Comparison of ENCODE assay signal across 18 cellular contexts in genomic region chr20:44856442-44856841, GRCh38. TPM values are rescaled to one million over a fixed set of nuclear protein-coding genes. Genes with fewer than 3 reads are reported as not detected.
DNase-seq lines count a peak whose midpoint lies in the region; ATAC-seq, FAIRE-seq and TF ChIP-seq lines count a peak whose summit lies in the region.
"Had no signal": no experiment of that assay in that cellular context is flagged by ENCODE, and none has a peak within 500 bp of the region (broad histone marks: within the 10 kb centered on the region; RNA-seq: fewer than 3 reads in every experiment).

No MANE protein-coding gene starts in this region.

- peaks cover 16% of the 10 kb centered on the region for H3K27me3 Mint-ChIP-seq in dendritic cell treated with granulocyte-macrophage colony-stimulating factor and Interleukin-4, amounts not matched to agents 40 ng/mL and 50 ng/mL, for 4 days
- peaks cover 0 to 9% (median 0%) of the 10 kb centered on the region in 3 donors for H3K27me3 Mint-ChIP-seq in naive B cell
- H3K27me3 Mint-ChIP-seq: CD4-positive, alpha-beta T cell had no signal

- no peaks in the 10 kb centered on the region for H3K36me3 Mint-ChIP-seq in dendritic cell treated with granulocyte-macrophage colony-stimulating factor and Interleukin-4, amounts not matched to agents 40 ng/mL and 50 ng/mL, for 4 days (ENCODE audit: low read depth)
- peaks cover 8 to 11% of the 10 kb centered on the region in 2 donors for H3K36me3 Mint-ChIP-seq in naive B cell

- H3K9ac ChIP-seq in HepG2 (ENCODE audit: insufficient read depth, low read depth, low read length), result no peak overlapping the region
- H3K9ac ChIP-seq: GM23248 had no signal

- H3K36me3 ChIP-seq in HepG2 (replicated peaks in 1 of 2; ENCODE audit: control insufficient read depth in 1 of 2, insufficient read depth in 2 of 2, low read length in 2 of 2) (no peaks in the 10 kb centered on the region), right lobe of liver (no peaks in the 10 kb centered on the region), ovary (no peaks in the 10 kb centered on the region)
- H3K36me3 ChIP-seq: BE2C, HAP-1, SJSA1 had no signal

- no peak overlapping the region for H2AFZ ChIP-seq in HepG2 (ENCODE audit: low read length)
- H2AFZ ChIP-seq: GM23248 had no signal

- TF ChIP-seq POLR2A in HepG2 (IDR thresholded peaks at IDR 0.05; ENCODE audit: insufficient read depth in 1 of 2, low read depth in 2 of 2, low read length in 2 of 2) (no peak), right lobe of liver (IDR thresholded peaks at IDR 0.05) (no peak), ovary (IDR thresholded peaks at IDR 0.05) (no peak)

- intact Hi-C loops in HepG2 (cut with micrococcal nuclease; ENCODE audit: unreplicated experiment) (no loop called here), right lobe of liver (cut with DNase I) (no loop called here), ovary (cut with DNase I) (no loop called here)
- intact Hi-C loops in dendritic cell treated with granulocyte-macrophage colony-stimulating factor and Interleukin-4, amounts not matched to agents 40 ng/mL and 50 ng/mL, for 4 days (cut with micrococcal nuclease), result no loop called here

- H3K27ac ChIP-seq in HepG2 (ENCODE audit: extremely low read length, insufficient read depth, low read length) (no peak overlapping the region), right lobe of liver (no peak overlapping the region), ovary (no peak overlapping the region)
- H3K27ac ChIP-seq: GM23248, SJSA1 had no signal

- ATAC-seq in HepG2 (peak; percentile 78), right lobe of liver (no peak), naive B cell (ENCODE audit: low read depth in 2 of 2) (no peak)
- ATAC-seq: GM12878 had no signal

- DNase-seq in HepG2 (ENCODE audit: low spot score), result peak; percentile 73
- DNase-seq in right lobe of liver, result no peak
- DNase-seq in naive B cell, result no peak
- DNase-seq in MV-4-11 (lab: John Stamatoyannopoulos, UW), result no peak
- DNase-seq in ovary, result no peak
- no peak for DNase-seq in midbrain (lab: John Stamatoyannopoulos, UW)
- DNase-seq: BE2C; CD4-positive, alpha-beta T cell; DMS153; GM23248; NCI-H1417; NCI-H1930; NCI-H226 had no signal

- peaks cover 22% of the 10 kb centered on the region for H3K9me3 Mint-ChIP-seq in dendritic cell treated with granulocyte-macrophage colony-stimulating factor and Interleukin-4, amounts not matched to agents 40 ng/mL and 50 ng/mL, for 4 days
- peaks cover 1 to 15% (median 9%) of the 10 kb centered on the region in 7 donors for H3K9me3 Mint-ChIP-seq in naive B cell
- H3K9me3 Mint-ChIP-seq: CD4-positive, alpha-beta T cell had no signal

- H3K9me3 ChIP-seq in HepG2 (ENCODE audit: low read length), result no peaks in the 10 kb centered on the region
- H3K9me3 ChIP-seq in right lobe of liver, result no peaks in the 10 kb centered on the region
- H3K9me3 ChIP-seq in ovary, result no peaks in the 10 kb centered on the region
- H3K9me3 ChIP-seq: BE2C, HAP-1, SJSA1 had no signal

- H3K4me2 ChIP-seq in HepG2 (ENCODE audit: low read depth, low read length), result no peak overlapping the region; the same call in 1 of the 2 replicates

- no peaks in the 10 kb centered on the region for H4K20me1 ChIP-seq in HepG2 (ENCODE audit: insufficient read depth, low read length)

- no peak for TF ChIP-seq RAD21 in HepG2 (CRISPR knock-in tag; IDR thresholded peaks at IDR 0.05)

- CTCF ChIA-PET in HepG2 (lab: Yijun Ruan, JAX; ENCODE audit: low intra/inter-chr PET ratio, low total read pairs), result no interaction called here

- TF ChIP-seq CTCF in HepG2 (CRISPR knock-in tag; IDR thresholded peaks at IDR 0.05) (no peak), right lobe of liver (IDR thresholded peaks at IDR 0.05) (no peak), ovary (IDR thresholded peaks at IDR 0.05) (no peak)

- peaks cover 1 to 16% of the 10 kb centered on the region in 2 experiments; a peak in 2 of 5 replicates for H3K27me3 ChIP-seq in HepG2 (ENCODE audit: control insufficient read depth in 1 of 2, insufficient read depth in 2 of 2, low read length in 2 of 2)
- H3K27me3 ChIP-seq in right lobe of liver, result no peaks in the 10 kb centered on the region
- H3K27me3 ChIP-seq in ovary, result no peaks in the 10 kb centered on the region
- H3K27me3 ChIP-seq: BE2C had no signal

- H3K79me2 ChIP-seq in HepG2 (ENCODE audit: insufficient read depth, low read length), result no peaks in the 10 kb centered on the region

- H3K4me3 ChIP-seq in HepG2 (replicated peaks in 1 of 3; ENCODE audit: insufficient read depth in 1 of 3, low read depth in 2 of 3, low read length in 3 of 3) (no peak overlapping the region), right lobe of liver (no peak overlapping the region), ovary (no peak overlapping the region)
- H3K4me3 ChIP-seq: GM12878, GM23248, HAP-1, SJSA1 had no signal

- peak; percentile 47 for FAIRE-seq in HepG2 (lab: Jason Lieb, UNC)
- FAIRE-seq: GM12878, GM19239 had no signal

- H3K4me1 ChIP-seq in HepG2 (ENCODE audit: insufficient read depth, low read length) (peaks cover 15% of the 10 kb centered on the region), right lobe of liver (no peaks in the 10 kb centered on the region), ovary (ENCODE audit: insufficient read depth) (no peaks in the 10 kb centered on the region)
- H3K4me1 ChIP-seq: BE2C, HAP-1 had no signal

- peaks cover 14% of the 10 kb centered on the region for H3K4me1 Mint-ChIP-seq in dendritic cell treated with granulocyte-macrophage colony-stimulating factor and Interleukin-4, amounts not matched to agents 40 ng/mL and 50 ng/mL, for 4 days (ENCODE audit: low read depth)
- H3K4me1 Mint-ChIP-seq in naive B cell, result peaks cover 7 to 20% (median 12%) of the 10 kb centered on the region in 3 donors

- TF ChIP-seq EP300 in HepG2 (IDR thresholded peaks at IDR 0.05; ENCODE audit: low read depth in 2 of 2, low read length in 2 of 2), result no peak
- TF ChIP-seq EP300 in HepG2 (CRISPR knock-in tag; IDR thresholded peaks at IDR 0.05; ENCODE audit: borderline replicate concordance), result no peak
- no peak for TF ChIP-seq EP300 in ovary (IDR thresholded peaks at IDR 0.05)

- peak overlapping the region; percentile 16 for H3K27ac Mint-ChIP-seq in dendritic cell treated with granulocyte-macrophage colony-stimulating factor and Interleukin-4, amounts not matched to agents 40 ng/mL and 50 ng/mL, for 4 days
- H3K27ac Mint-ChIP-seq in naive B cell, result peak overlapping the region in 4 of 6 donors; percentile 27 to 99 (median 64)
- H3K27ac Mint-ChIP-seq: CD4-positive, alpha-beta T cell had no signal

- BruUV-seq in HepG2 (replicated peaks; lab: Mats Ljungman, UMichigan), result no TSS peak

- in situ Hi-C loops in HepG2 (cut with HindIII; ENCODE audit: extremely low pct_ligation_motif_present, low pct_unique_long_range_greater_than_20kb), result no loop called here

- POLR2A ChIA-PET in HepG2 (lab: Yijun Ruan, JAX), result no interaction called here

- 9% methylated on average over 2 of the region's 2 CpGs for WGBS in HepG2 (ENCODE audit: low lambda C conversion rate)
- 53% methylated on average over 2 of the region's 2 CpGs for WGBS in right lobe of liver (ENCODE audit: insufficient coverage, low coverage, low lambda C conversion rate, missing lambda C conversion rate)
- WGBS in ovary, 3 donors, result 57 to 69% (median 58%) methylated on average over 2 of the region's 2 CpGs

- H3K4me3 Mint-ChIP-seq in dendritic cell treated with granulocyte-macrophage colony-stimulating factor and Interleukin-4, amounts not matched to agents 40 ng/mL and 50 ng/mL, for 4 days, result no peak overlapping the region
- H3K4me3 Mint-ChIP-seq in naive B cell, result peak overlapping the region in 1 of 8 donors; percentile 47
- H3K4me3 Mint-ChIP-seq: CD4-positive, alpha-beta T cell had no signal

RNA-seq across cellular contexts. Expression of gene YWHAB, which starts 29.1 kb away (rescaled TPM):
- 121 and 184 TPM in 2 replicates for total RNA-seq in HepG2 (2016; rRNA removed; fragmentation: Illumina TruSeq; extraction: Trizol)
- total RNA-seq in HepG2 (2016; cell fraction: cytosol; rRNA removed; fragmentation: Illumina TruSeq; extraction: Trizol; ENCODE audit: low read depth), result 13.1 and 14.3 TPM in 2 replicates
- 123 and 180 TPM in 2 replicates for total RNA-seq in HepG2 (2016; cell fraction: insoluble cytoplasmic fraction; rRNA removed; fragmentation: Illumina TruSeq; extraction: Trizol)
- total RNA-seq in HepG2 (2016; cell fraction: membrane; rRNA removed; fragmentation: Illumina TruSeq; extraction: Trizol), result 60.9 and 62.9 TPM in 2 replicates
- 79.4 and 83.5 TPM in 2 replicates for total RNA-seq in HepG2 (2016; cell fraction: nucleus; rRNA removed; fragmentation: Illumina TruSeq; extraction: Trizol)
- 64.0 and 77.2 TPM in 2 replicates for polyA plus RNA-seq in HepG2 (2011; rRNA removed)
- 41.7 and 66.1 TPM in 2 replicates for polyA plus RNA-seq in HepG2 (2011; cell fraction: cytosol; rRNA removed)
- 28.9 and 37.6 TPM in 2 replicates for polyA plus RNA-seq in HepG2 (2011; cell fraction: nucleus; rRNA removed)
- polyA plus RNA-seq in HepG2 (2012), result 122 and 130 TPM in 2 replicates
- polyA plus RNA-seq in HepG2 (2016; cell fraction: cytosol; fragmentation: Illumina TruSeq; extraction: Trizol; ENCODE audit: low read depth), result 22.2 and 23.8 TPM in 2 replicates
- polyA plus RNA-seq in HepG2 (2016; cell fraction: insoluble cytoplasmic fraction; fragmentation: Illumina TruSeq; extraction: Trizol; ENCODE audit: low read depth), result 254 and 256 TPM in 2 replicates
- polyA plus RNA-seq in HepG2 (2016; cell fraction: membrane; fragmentation: Illumina TruSeq; extraction: Trizol; ENCODE audit: low read depth), result 47.1 and 50.3 TPM in 2 replicates
- 121 and 126 TPM in 2 replicates for polyA plus RNA-seq in HepG2 (2016; cell fraction: nucleus; fragmentation: Illumina TruSeq; extraction: Trizol; ENCODE audit: insufficient read depth, low read depth)
- polyA minus RNA-seq in HepG2 (2011; rRNA and poly(A)+ RNA removed; ENCODE audit: low replicate concordance), result 22.5 and 46.6 TPM in 2 replicates
- 38.2 and 43.5 TPM in 2 replicates for polyA minus RNA-seq in HepG2 (2011; cell fraction: cytosol; rRNA and poly(A)+ RNA removed)
- polyA minus RNA-seq in HepG2 (2011; cell fraction: nucleus; rRNA and poly(A)+ RNA removed), result 64.2 and 67.4 TPM in 2 replicates
- total RNA-seq in right lobe of liver, result 10 to 100 TPM; 48.7 to 71.1 (median 54.5) TPM
- polyA plus RNA-seq in naive B cell (ENCODE audit: low read depth in 6 of 6), result 100 to 1,000 TPM; 414 to 531 (median 498) TPM
- total RNA-seq in ovary, result 100 to 1,000 TPM in 5 of 7 donors, 10 to 100 TPM in 2; 55.1 to 153 (median 117) TPM
- polyA plus RNA-seq in ovary, result 100 to 1,000 TPM in 1 of 2 donors, 10 to 100 TPM in 1; 70.1 to 252 TPM

RNA-seq across cellular contexts. Expression of gene RIMS4, which starts 46.1 kb away (rescaled TPM):
- 0.07 and 0.18 TPM in 2 replicates for total RNA-seq in HepG2 (2016; rRNA removed; fragmentation: Illumina TruSeq; extraction: Trizol)
- total RNA-seq in HepG2 (2016; cell fraction: cytosol; rRNA removed; fragmentation: Illumina TruSeq; extraction: Trizol; ENCODE audit: low read depth), result not detected in 2 replicates
- 0.06 TPM in 2 replicates for total RNA-seq in HepG2 (2016; cell fraction: insoluble cytoplasmic fraction; rRNA removed; fragmentation: Illumina TruSeq; extraction: Trizol)
- total RNA-seq in HepG2 (2016; cell fraction: membrane; rRNA removed; fragmentation: Illumina TruSeq; extraction: Trizol), result not detected in 2 replicates
- 0.09 TPM in 1 of 2 replicates, not detected in the other for total RNA-seq in HepG2 (2016; cell fraction: nucleus; rRNA removed; fragmentation: Illumina TruSeq; extraction: Trizol)
- 0.01 and 0.09 TPM in 2 replicates for polyA plus RNA-seq in HepG2 (2011; rRNA removed)
- polyA plus RNA-seq in HepG2 (2011; cell fraction: cytosol; rRNA removed), result 0.01 and 0.08 TPM in 2 replicates
- 0.03 and 0.06 TPM in 2 replicates for polyA plus RNA-seq in HepG2 (2011; cell fraction: nucleus; rRNA removed)
- 0.05 TPM in 1 of 2 replicates, not detected in the other for polyA plus RNA-seq in HepG2 (2012)
- polyA plus RNA-seq in HepG2 (2016; cell fraction: cytosol; fragmentation: Illumina TruSeq; extraction: Trizol; ENCODE audit: low read depth), result not detected in 2 replicates
- not detected in 2 replicates for polyA plus RNA-seq in HepG2 (2016; cell fraction: insoluble cytoplasmic fraction; fragmentation: Illumina TruSeq; extraction: Trizol; ENCODE audit: low read depth)
- not detected in 2 replicates for polyA plus RNA-seq in HepG2 (2016; cell fraction: membrane; fragmentation: Illumina TruSeq; extraction: Trizol; ENCODE audit: low read depth)
- 0.14 and 0.17 TPM in 2 replicates for polyA plus RNA-seq in HepG2 (2016; cell fraction: nucleus; fragmentation: Illumina TruSeq; extraction: Trizol; ENCODE audit: insufficient read depth, low read depth)
- polyA minus RNA-seq in HepG2 (2011; rRNA and poly(A)+ RNA removed; ENCODE audit: low replicate concordance), result 0.10 and 5.8 TPM in 2 replicates
- polyA minus RNA-seq in HepG2 (2011; cell fraction: cytosol; rRNA and poly(A)+ RNA removed), result not detected in 2 replicates
- polyA minus RNA-seq in HepG2 (2011; cell fraction: nucleus; rRNA and poly(A)+ RNA removed), result 0.13 TPM in 1 of 2 replicates, not detected in the other
- not detected for total RNA-seq in right lobe of liver
- polyA plus RNA-seq in naive B cell (ENCODE audit: low read depth in 6 of 6), result not detected
- total RNA-seq in ovary, result 10 to 100 TPM in 2 of 7 donors, 1 to 10 TPM in 4, under 1 TPM in 1; 0.95 to 17.2 (median 6.8) TPM
- polyA plus RNA-seq in ovary, result 1 to 10 TPM; 2.4 to 3.0 TPM
- total RNA-seq: CD4-positive, alpha-beta T cell; SJSA1 had no signal
- polyA plus RNA-seq: GM23248 had no signal

RNA-seq across cellular contexts. Expression of gene PABPC1L, which starts 53.4 kb away (rescaled TPM):
- total RNA-seq in HepG2 (2016; rRNA removed; fragmentation: Illumina TruSeq; extraction: Trizol) (6.4 and 30.8 TPM in 2 replicates), right lobe of liver (10 to 100 TPM in 5 of 6 experiments, 1 to 10 TPM in 1; 8.7 to 40.2 (median 27.7) TPM), ovary (10 to 100 TPM; 17.9 to 34.9 (median 22.9) TPM)
- 8.8 and 10.6 TPM in 2 replicates for total RNA-seq in HepG2 (2016; cell fraction: cytosol; rRNA removed; fragmentation: Illumina TruSeq; extraction: Trizol; ENCODE audit: low read depth)
- total RNA-seq in HepG2 (2016; cell fraction: insoluble cytoplasmic fraction; rRNA removed; fragmentation: Illumina TruSeq; extraction: Trizol), result 7.2 and 30.6 TPM in 2 replicates
- 7.7 TPM in 2 replicates for total RNA-seq in HepG2 (2016; cell fraction: membrane; rRNA removed; fragmentation: Illumina TruSeq; extraction: Trizol)
- total RNA-seq in HepG2 (2016; cell fraction: nucleus; rRNA removed; fragmentation: Illumina TruSeq; extraction: Trizol), result 68.7 and 74.6 TPM in 2 replicates
- polyA plus RNA-seq in HepG2 (2011; rRNA removed) (252 and 283 TPM in 2 replicates), naive B cell (ENCODE audit: low read depth in 6 of 6) (1 to 10 TPM in 3 of 6 donors, under 1 TPM in 2, not detected in 1; 0.75 to 5.2 (median 1.3) TPM), ovary (10 to 100 TPM; 13.3 to 19.0 TPM)
- polyA plus RNA-seq in HepG2 (2011; cell fraction: cytosol; rRNA removed), result 48.8 and 52.2 TPM in 2 replicates
- 1,815 and 1,864 TPM in 2 replicates for polyA plus RNA-seq in HepG2 (2011; cell fraction: nucleus; rRNA removed)
- polyA plus RNA-seq in HepG2 (2012), result 109 and 110 TPM in 2 replicates
- 3.4 TPM in 2 replicates for polyA plus RNA-seq in HepG2 (2016; cell fraction: cytosol; fragmentation: Illumina TruSeq; extraction: Trizol; ENCODE audit: low read depth)
- 8.9 and 10.9 TPM in 2 replicates for polyA plus RNA-seq in HepG2 (2016; cell fraction: insoluble cytoplasmic fraction; fragmentation: Illumina TruSeq; extraction: Trizol; ENCODE audit: low read depth)
- polyA plus RNA-seq in HepG2 (2016; cell fraction: membrane; fragmentation: Illumina TruSeq; extraction: Trizol; ENCODE audit: low read depth), result 4.4 and 4.6 TPM in 2 replicates
- 374 and 409 TPM in 2 replicates for polyA plus RNA-seq in HepG2 (2016; cell fraction: nucleus; fragmentation: Illumina TruSeq; extraction: Trizol; ENCODE audit: insufficient read depth, low read depth)
- 12.6 and 64.0 TPM in 2 replicates for polyA minus RNA-seq in HepG2 (2011; rRNA and poly(A)+ RNA removed; ENCODE audit: low replicate concordance)
- polyA minus RNA-seq in HepG2 (2011; cell fraction: cytosol; rRNA and poly(A)+ RNA removed), result 10.6 and 12.0 TPM in 2 replicates
- 250 and 264 TPM in 2 replicates for polyA minus RNA-seq in HepG2 (2011; cell fraction: nucleus; rRNA and poly(A)+ RNA removed)
